Comparison of ENCODE assay signal across 8 cellular contexts in genomic region chr11:17277024-17277584, GRCh38. TPM values are rescaled to one million over a fixed set of nuclear protein-coding genes. Genes with fewer than 3 reads are reported as not detected.
DNase-seq lines count a peak whose midpoint lies in the region; ATAC-seq and TF ChIP-seq lines count a peak whose summit lies in the region.

No MANE protein-coding gene starts in this region.

- TF ChIP-seq POLR2A in prostate gland (IDR thresholded peaks at IDR 0.05) = no peak

- under 1% methylated on average over 16 of the region's 17 CpGs for WGBS in prostate gland

- no peak for TF ChIP-seq CTCF in C4-2B (conservative IDR thresholded peaks at IDR 0.05)
- TF ChIP-seq CTCF in prostate gland (IDR thresholded peaks at IDR 0.05) = no peak

- peak overlapping the region; percentile 91 for H3K9ac ChIP-seq in adipocyte (ENCODE audit: low read length)

- no peaks in the 10 kb centered on the region for H3K9me3 ChIP-seq in adipocyte (ENCODE audit: control insufficient read depth, low read length)
- H3K9me3 ChIP-seq in prostate gland = no peaks in the 10 kb centered on the region

- H3K27me3 ChIP-seq in adipocyte (replicated peaks; ENCODE audit: control insufficient read depth, insufficient read depth, low read length) (no peaks in the 10 kb centered on the region), prostate gland (replicated peaks; ENCODE audit: insufficient read depth) (no peaks in the 10 kb centered on the region)

- H3K4me3 ChIP-seq in adipocyte (ENCODE audit: low read length) = peak overlapping the region; percentile 94
- H3K4me3 ChIP-seq in prostate gland = peak overlapping the region; percentile 71 to 80

- ATAC-seq in GM18511 (IDR thresholded peaks at IDR 0.05; ENCODE audit: unreplicated experiment) (peak; percentile 23), HG03025 (IDR thresholded peaks at IDR 0.05; ENCODE audit: low FRiP score, unreplicated experiment) (peak; percentile 21), left cardiac atrium (peak; percentile 23 to 45)

- peak overlapping the region; percentile 99 for H3K27ac ChIP-seq in C4-2B
- H3K27ac ChIP-seq in prostate gland = peak overlapping the region; percentile 82 to 83

- peaks cover 9% of the 10 kb centered on the region for H3K4me1 ChIP-seq in adipocyte (ENCODE audit: control insufficient read depth, insufficient read depth, low read length)
- H3K4me1 ChIP-seq in prostate gland (replicated peaks) = no peaks in the 10 kb centered on the region

- DNase-seq in NCI-H2107 (lab: John Stamatoyannopoulos, UW) = peak; percentile 52
- peak; percentile 74 for DNase-seq in adipocyte (ENCODE audit: low read depth)
- no peak for DNase-seq in left cardiac atrium
- DNase-seq in prostate gland (ENCODE audit: low spot score) = peak; percentile 16
- DNase-seq in GM19240 (ENCODE audit: insufficient read length, low spot score) = no peak

- no peaks in the 10 kb centered on the region for H3K36me3 ChIP-seq in adipocyte (ENCODE audit: control insufficient read depth, insufficient read depth, low read length, severe bottlenecking)
- no peaks in the 10 kb centered on the region for H3K36me3 ChIP-seq in prostate gland

- intact Hi-C loops in left cardiac atrium (cut with DNase I) (no loop called here), prostate gland (cut with DNase I) (loop anchor here (5.0 kb wide), 1 partner anchor 70 kb away; the partner anchor contains the start of gene PIK3C2A)

RNA-seq across cellular contexts. Expression of gene NUCB2, which starts 0.6 kb away (rescaled TPM):
- total RNA-seq in left cardiac atrium (100 to 1,000 TPM; 135 to 145 TPM), prostate gland (100 to 1,000 TPM in 1 of 2 donors, 10 to 100 TPM in 1; 39.2 to 110 TPM)

Comparison
In these comparisons a context has a peak if more than half of its experiments do, and no peak if none do; other contexts are left out.
1. DNase-seq: peak in NCI-H2107 (single experiment), adipocyte (single experiment) and prostate gland (single experiment); none in left cardiac atrium (single experiment) and GM19240 (single experiment).
2. Peak in every context shown above with its lines, with median percentiles within 50 percentile points of each other: ATAC-seq.